In the genomic region with DNA sequence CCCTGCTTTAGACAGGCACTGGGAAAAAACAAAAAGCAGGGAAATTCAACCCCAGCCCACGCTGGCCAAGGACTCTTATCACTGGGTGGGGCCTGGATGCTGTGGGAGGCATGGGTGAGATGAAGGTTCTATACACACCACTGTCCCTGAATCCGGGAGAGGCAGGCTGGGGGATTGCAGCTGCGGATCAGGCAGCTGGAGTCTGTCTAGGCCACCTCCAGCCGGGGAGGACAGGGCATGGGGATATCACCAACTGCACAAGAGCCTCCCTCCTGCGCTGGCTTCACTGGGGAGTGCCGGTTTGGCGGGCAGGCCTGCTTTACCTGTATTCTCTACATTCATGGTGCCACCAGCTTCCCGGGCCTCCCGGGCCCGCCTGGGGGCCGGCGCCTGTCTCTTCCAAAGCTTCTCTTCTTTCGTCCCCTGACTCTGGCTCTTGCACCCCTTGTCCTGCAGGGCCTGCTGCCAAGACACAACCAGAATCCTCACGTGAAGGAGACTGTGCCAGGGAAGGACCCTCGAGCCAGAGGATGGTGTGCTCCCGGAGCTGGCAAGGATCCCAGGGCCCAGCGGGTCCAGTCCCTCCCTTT, we compare ENCODE assay signal across 1 cellular context.
TF ChIP-seq lines count a peak whose summit lies in the region.

No MANE protein-coding gene starts in this region.

TF ChIP-seq in K562, 482 proteins besides CTCF, POLR2A, EP300 and RAD21:
- TF ChIP-seq POLR2G (IDR thresholded peaks at IDR 0.05; ENCODE audit: low read depth, low read length) (peak; percentile 31; the same call in 1 of the 2 replicates), HNRNPUL1 (IDR thresholded peaks at IDR 0.05; ENCODE audit: low read length) (no peak), RBFOX2 (IDR thresholded peaks at IDR 0.05; ENCODE audit: low read depth, low read length) (peak; percentile 18)
TF ChIP-seq in K562: peak in this region for 2.
